19 cellular contexts compared by ENCODE assay signal in genomic region chr3:9298236-9298635, GRCh38. TPM values are rescaled to one million over a fixed set of nuclear protein-coding genes. Genes with fewer than 3 reads are reported as not detected.
DNase-seq lines count a peak whose midpoint lies in the region; ATAC-seq and TF ChIP-seq lines count a peak whose summit lies in the region.
"Had no signal": no experiment of that assay in that cellular context is flagged by ENCODE, and none has a peak within 500 bp of the region (broad histone marks: within the 10 kb centered on the region; RNA-seq: fewer than 3 reads in every experiment).

No MANE protein-coding gene starts in this region.

- H3K36me3 ChIP-seq in Karpas-422 (ENCODE audit: insufficient read depth, low read length) (no peaks in the 10 kb centered on the region), osteoblast (ENCODE audit: insufficient read depth, low read length) (no peaks in the 10 kb centered on the region), right atrium auricular region (no peaks in the 10 kb centered on the region)

- H3K79me2 ChIP-seq in Karpas-422 (ENCODE audit: low read length) = no peaks in the 10 kb centered on the region
- no peaks in the 10 kb centered on the region for H3K79me2 ChIP-seq in osteoblast (ENCODE audit: insufficient read depth, low read length)

- no peaks in the 10 kb centered on the region for H3K9me2 ChIP-seq in Karpas-422 (replicated peaks; ENCODE audit: insufficient read depth, low read length)

- ATAC-seq in GM21619 (IDR thresholded peaks at IDR 0.05; ENCODE audit: unreplicated experiment) = no peak
- ATAC-seq: HepG2 had no signal

- H3K4me2 ChIP-seq in Karpas-422 (ENCODE audit: low read depth, low read length, poor library complexity, severe bottlenecking) = no peak overlapping the region
- H3K4me2 ChIP-seq in osteoblast (ENCODE audit: insufficient read depth, low read length) = no peak overlapping the region

- H3K9me3 ChIP-seq in Karpas-422 (ENCODE audit: low read length) = no peaks in the 10 kb centered on the region
- no peaks in the 10 kb centered on the region for H3K9me3 ChIP-seq in osteoblast (ENCODE audit: low read depth, low read length)
- H3K9me3 ChIP-seq in right atrium auricular region = no peaks in the 10 kb centered on the region

- H3K4me3 ChIP-seq in Karpas-422 (ENCODE audit: low read length) (no peak overlapping the region), osteoblast (ENCODE audit: insufficient read depth, low read length) (no peak overlapping the region), right atrium auricular region (no peak overlapping the region)

- no peak overlapping the region for H3K9ac ChIP-seq in Karpas-422 (ENCODE audit: low read length)

- no peak for TF ChIP-seq CTCF in osteoblast (IDR thresholded peaks at IDR 0.05; ENCODE audit: extremely low read depth, low read depth, low read length)
- TF ChIP-seq CTCF in right atrium auricular region (IDR thresholded peaks at IDR 0.05) = no peak

- H2AFZ ChIP-seq in Karpas-422 (ENCODE audit: low read length) (no peak overlapping the region), osteoblast (ENCODE audit: low read length) (no peak overlapping the region)

- H3K4me1 ChIP-seq in Karpas-422 (ENCODE audit: low read length) (no peaks in the 10 kb centered on the region), osteoblast (ENCODE audit: insufficient read depth, low read length) (peaks cover 6% of the 10 kb centered on the region), right atrium auricular region (peaks cover 0 to 8% of the 10 kb centered on the region in 2 donors)

- no peak overlapping the region for H3K27ac ChIP-seq in Karpas-422 (ENCODE audit: low read length)
- peak overlapping the region; percentile 28 for H3K27ac ChIP-seq in epithelial cell of prostate
- no peak overlapping the region for H3K27ac ChIP-seq in osteoblast (ENCODE audit: low read depth, low read length)
- no peak overlapping the region for H3K27ac ChIP-seq in right atrium auricular region

- no peaks in the 10 kb centered on the region for H4K20me1 ChIP-seq in Karpas-422 (ENCODE audit: insufficient read depth, low read depth, low read length)
- no peaks in the 10 kb centered on the region for H4K20me1 ChIP-seq in osteoblast (ENCODE audit: insufficient read depth, low read length)

- DNase-seq in ELR (ENCODE audit: low read depth) = peak; percentile 26
- DNase-seq in Karpas-422 = peak; percentile 23
- no peak for DNase-seq in epithelial cell of prostate (ENCODE audit: low read depth, low spot score)
- peak; percentile 48 for DNase-seq in osteoblast (ENCODE audit: insufficient read length, low spot score, missing footprints)
- no peak for DNase-seq in GM19238 (ENCODE audit: insufficient read length, low spot score)
- DNase-seq in right atrium auricular region (ENCODE audit: low spot score) = no peak
- DNase-seq in NCI-H1105 treated with DMSO at 0.1 percent for 48 hours (lab: John Stamatoyannopoulos, UW) = no peak
- DNase-seq: DMS79 treated with DMSO at 0.1 percent for 48 hours, KG1, NCI-H1417 treated with DMSO at 0.1 percent for 48 hours, NCI-H187 treated with DMSO at 0.1 percent for 48 hours, NCI-H2227 treated with DMSO at 0.1 percent for 48 hours, NCI-H510A treated with DMSO at 0.1 percent for 48 hours, NCI-H82, OCI-M1, RPMI8226, SIG-M5 had no signal

- H3K27me3 ChIP-seq in Karpas-422 (ENCODE audit: low read length) = no peaks in the 10 kb centered on the region
- H3K27me3 ChIP-seq in osteoblast (ENCODE audit: insufficient read depth, low read length) = no peaks in the 10 kb centered on the region
- H3K27me3 ChIP-seq in right atrium auricular region = no peaks in the 10 kb centered on the region

RNA-seq across cellular contexts. Expression of gene SRGAP3, which starts 48.8 kb away (rescaled TPM):
- total RNA-seq in Karpas-422 (2014; rRNA removed; shearing (Covaris generic); ENCODE audit: low replicate concordance) = 1.3 and 1.7 TPM in 2 replicates
- 2.5 and 4.7 TPM in 2 replicates for total RNA-seq in osteoblast
- total RNA-seq in right atrium auricular region = 1 to 10 TPM; 4.0 to 5.0 TPM

Comparison
In these comparisons a context has a peak if more than half of its experiments do, and no peak if none do; other contexts are left out.
1. DNase-seq: peak in ELR (single experiment), Karpas-422 (single experiment) and osteoblast (single experiment); none in epithelial cell of prostate (single experiment), GM19238 (single experiment), right atrium auricular region (single experiment) and NCI-H1105 treated with DMSO at 0.1 percent for 48 hours (single experiment).